In the genomic region with DNA sequence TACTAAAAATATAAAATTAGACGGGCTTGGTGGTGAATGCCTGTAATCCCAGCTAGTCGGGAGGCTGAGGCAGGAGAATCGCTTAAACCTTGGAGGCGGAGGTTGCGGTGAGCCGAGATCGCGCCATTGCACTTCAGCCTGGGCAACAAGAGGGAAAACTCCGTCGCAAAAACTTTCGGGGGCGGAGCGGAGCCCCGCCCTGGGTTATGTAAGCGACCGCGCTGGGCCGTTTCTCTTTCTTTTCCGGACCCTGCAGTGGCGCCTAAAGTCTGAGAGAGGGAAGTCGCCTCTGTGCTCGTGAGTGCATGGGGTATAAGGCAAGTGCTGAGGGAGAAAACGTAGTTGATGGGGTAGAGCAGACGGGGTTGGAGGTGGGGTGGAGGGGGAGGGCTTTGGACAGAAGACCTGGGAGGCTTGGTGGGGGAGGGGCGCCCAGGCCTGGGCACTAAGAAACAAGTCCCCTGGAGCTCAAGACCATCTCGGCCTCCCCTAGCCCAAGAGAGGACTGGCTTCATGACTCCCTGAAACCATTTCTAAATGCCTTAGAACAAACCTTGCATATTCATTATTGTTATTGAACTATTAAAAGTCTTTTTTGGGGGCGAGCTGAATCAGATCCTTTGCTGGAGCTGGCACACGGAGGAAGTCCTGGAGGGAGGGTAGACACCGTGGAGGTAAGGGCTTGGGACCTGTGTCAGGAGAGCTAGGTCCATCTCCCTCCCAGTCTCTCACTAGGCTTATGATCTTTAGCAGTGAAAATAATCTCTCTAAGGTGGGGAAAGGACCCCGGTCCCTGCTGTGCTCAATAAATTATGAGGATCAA, we compare ENCODE assay signal across 8 cellular contexts. TPM values are rescaled to one million over a fixed set of nuclear protein-coding genes. Genes with fewer than 3 reads are reported as not detected.
DNase-seq lines count a peak whose midpoint lies in the region; ATAC-seq and TF ChIP-seq lines count a peak whose summit lies in the region.

No MANE protein-coding gene starts in this region.

- H3K36me3 ChIP-seq in right lobe of liver = no peaks in the 10 kb centered on the region
- no peaks in the 10 kb centered on the region for H3K36me3 ChIP-seq in WERI-Rb-1

- ATAC-seq in GM18502 (IDR thresholded peaks at IDR 0.05; ENCODE audit: poor library complexity, unreplicated experiment) = peak; percentile 41
- peak; percentile 58 to 68 (median 64) for ATAC-seq in right lobe of liver
- no peak for ATAC-seq in HG02884 (IDR thresholded peaks at IDR 0.05; ENCODE audit: unreplicated experiment)

- no peak for TF ChIP-seq CTCF in right lobe of liver (IDR thresholded peaks at IDR 0.05)
- no peak for TF ChIP-seq CTCF in WERI-Rb-1 (IDR thresholded peaks at IDR 0.05; ENCODE audit: low read depth, low read length)

- H3K27ac ChIP-seq in cingulate gyrus (ENCODE audit: low read depth, low read length) (peak overlapping the region; percentile 87), right lobe of liver (peak overlapping the region; percentile 94 to 100 (median 98)), WERI-Rb-1 (no peak overlapping the region)

- peak; percentile 52 for TF ChIP-seq POLR2A in right lobe of liver (IDR thresholded peaks at IDR 0.05)

- H3K9me3 ChIP-seq in right lobe of liver (no peaks in the 10 kb centered on the region), WERI-Rb-1 (ENCODE audit: severe bottlenecking) (peaks cover 28% of the 10 kb centered on the region)

- DNase-seq in KBM-7 (peak; percentile 87), right lobe of liver (peak; percentile 84 to 86 (median 86)), WERI-Rb-1 (no peak)
- DNase-seq in activated CD4-positive, alpha-beta T cell treated with anti-CD3 and anti-CD28 coated beads for 1 hour = peak; percentile 70
- DNase-seq in stimulated activated CD4-positive, alpha-beta T cell treated with anti-CD3 and anti-CD28 coated beads, TNF-alpha, amount 100 ng/mL, for 1 hour (ENCODE audit: low read depth in 3 of 3, low spot score in 1 of 3) = peak; percentile 31 to 57 (median 52)

- peaks cover 0 to 43% (median 15%) of the 10 kb centered on the region in 4 donors for H3K4me1 ChIP-seq in right lobe of liver

- intact Hi-C loops in right lobe of liver (cut with DNase I) = no loop called here

- peak overlapping the region; percentile 70 to 77 (median 77) for H3K4me3 ChIP-seq in right lobe of liver
- no peak overlapping the region for H3K4me3 ChIP-seq in WERI-Rb-1 (ENCODE audit: low read depth, low read length)

- WGBS in right lobe of liver (ENCODE audit: insufficient coverage, low coverage, low lambda C conversion rate, missing lambda C conversion rate) = 2% methylated on average over 21 of the region's 30 CpGs

- in situ Hi-C loops in KBM-7 (cut with MboI; ENCODE audit: low pct_unique_long_range_greater_than_20kb, low sequenced_read_pairs) = no loop called here

- H3K27me3 ChIP-seq in right lobe of liver = no peaks in the 10 kb centered on the region
- no peaks in the 10 kb centered on the region for H3K27me3 ChIP-seq in WERI-Rb-1 (ENCODE audit: insufficient read depth, low read depth, severe bottlenecking)

RNA-seq across cellular contexts. Expression of a gene that starts 2.7 kb away (rescaled TPM):
- 10 to 100 TPM in 1 of 6 experiments, 1 to 10 TPM in 5; 2.5 to 10.9 (median 6.1) TPM for total RNA-seq in right lobe of liver

RNA-seq across cellular contexts. Expression of a gene that starts 43.7 kb away (rescaled TPM):
- total RNA-seq in right lobe of liver = 1,000 to 10,000 TPM in 1 of 6 experiments, 100 to 1,000 TPM in 5; 232 to 1,122 (median 585) TPM
